Comparison of ENCODE assay signal across 33 cellular contexts in the genomic region with DNA sequence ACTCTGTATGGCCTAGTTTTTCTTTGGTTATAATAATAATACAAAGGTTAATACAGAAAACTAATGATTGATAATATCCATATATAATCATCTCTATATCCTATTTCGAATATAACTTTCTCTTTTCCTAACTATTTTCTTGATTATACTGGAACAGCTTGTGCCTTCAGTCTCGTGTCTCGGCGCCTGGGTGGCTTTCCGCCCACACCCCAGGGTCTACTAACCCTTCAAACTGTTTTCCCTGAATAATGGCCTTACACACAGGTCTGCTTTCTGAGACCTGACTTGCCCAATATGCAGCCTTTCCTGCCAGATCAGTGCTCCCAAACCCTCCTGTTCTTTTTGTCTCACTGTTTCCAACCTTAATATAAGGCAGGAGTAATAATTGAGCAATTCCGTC. TPM values are rescaled to one million over a fixed set of nuclear protein-coding genes. Genes with fewer than 3 reads are reported as not detected.
"Had no signal": no experiment of that assay in that cellular context is flagged by ENCODE, and none has a peak within 500 bp of the region (broad histone marks: within the 10 kb centered on the region; RNA-seq: fewer than 3 reads in every experiment).

No MANE protein-coding gene starts in this region.

- H3K27me3 ChIP-seq: esophagus squamous epithelium, neutrophil, testis, uterus had no signal

- H3K9me3 ChIP-seq: esophagus squamous epithelium, neutrophil, testis, uterus had no signal

- H3K36me3 ChIP-seq: esophagus squamous epithelium, neutrophil, uterus had no signal

- ATAC-seq: sciatic nerve; stimulated activated effector memory CD8-positive, alpha-beta T cell treated with anti-CD3 and anti-CD28 coated beads, Interleukin-12 subunit alpha, Interleukin-12 subunit beta, amount 100 ng/mL, for 72 hours had no signal

- H3K27ac ChIP-seq: epithelial cell of prostate, esophagus squamous epithelium, neutrophil, testis, uterus had no signal

- H3K27me3 Mint-ChIP-seq: central memory CD8-positive, alpha-beta T cell; naive B cell had no signal

- H3K4me3 ChIP-seq: esophagus squamous epithelium, skin epidermis, testis, uterus had no signal

- H3K36me3 Mint-ChIP-seq: activated naive CD8-positive, alpha-beta T cell treated with anti-CD3 and anti-CD28 coated beads for 36 hours; mesothelial cell of epicardium; naive B cell; stimulated activated effector memory CD8-positive, alpha-beta T cell treated with anti-CD3 and anti-CD28 coated beads, Interleukin-12 subunit alpha, Interleukin-12 subunit beta, amount 100 ng/mL, for 72 hours; type B pancreatic cell had no signal

- H3K27ac Mint-ChIP-seq: activated naive CD4-positive, alpha-beta T cell treated with anti-CD3 and anti-CD28 coated beads for 36 hours; activated naive CD8-positive, alpha-beta T cell treated with anti-CD3 and anti-CD28 coated beads for 36 hours; activated T-helper 1 cell treated with anti-CD3 and anti-CD28 coated beads, Interleukin-12 subunit alpha, Interleukin-12 subunit beta, Interleukin-2, Interleukin-4 antibody, amounts not matched to agents 30 ng/mL and 10 ng/mL and 1 ng/mL, durations not matched to agents 14 hours and 24 hours and 36 hours; mesothelial cell of epicardium; nephron progenitor cell; stimulated activated effector memory CD8-positive, alpha-beta T cell treated with anti-CD3 and anti-CD28 coated beads, Interleukin-12 subunit alpha, Interleukin-12 subunit beta, amount 100 ng/mL, for 72 hours; T-helper 1 cell treated with Interleukin-12 subunit alpha and Interleukin-12 subunit beta and Interleukin-4 antibody, amounts not matched to agents 30 μg/mL and 1 μg/mL, for 36 hours had no signal

- H3K4me1 ChIP-seq: uterus had no signal

- H3K9me3 Mint-ChIP-seq: activated naive CD4-positive, alpha-beta T cell treated with anti-CD3 and anti-CD28 coated beads for 36 hours; activated naive CD8-positive, alpha-beta T cell treated with anti-CD3 and anti-CD28 coated beads for 36 hours; activated T-helper 1 cell treated with anti-CD3 and anti-CD28 coated beads, Interleukin-12 subunit alpha, Interleukin-12 subunit beta, Interleukin-2, Interleukin-4 antibody, amounts not matched to agents 30 ng/mL and 10 ng/mL and 1 ng/mL, durations not matched to agents 14 hours and 24 hours and 36 hours; central memory CD8-positive, alpha-beta T cell; mesothelial cell of epicardium; naive B cell; nephron progenitor cell; stimulated activated effector memory CD8-positive, alpha-beta T cell treated with anti-CD3 and anti-CD28 coated beads, Interleukin-12 subunit alpha, Interleukin-12 subunit beta, amount 100 ng/mL, for 72 hours; T-helper 1 cell treated with Interleukin-12 subunit alpha and Interleukin-12 subunit beta and Interleukin-4 antibody, amounts not matched to agents 30 μg/mL and 1 μg/mL, for 36 hours; type B pancreatic cell had no signal

- H3K4me3 Mint-ChIP-seq: activated naive CD4-positive, alpha-beta T cell treated with anti-CD3 and anti-CD28 coated beads for 36 hours; activated naive CD8-positive, alpha-beta T cell treated with anti-CD3 and anti-CD28 coated beads for 36 hours; activated T-helper 1 cell treated with anti-CD3 and anti-CD28 coated beads, Interleukin-12 subunit alpha, Interleukin-12 subunit beta, Interleukin-2, Interleukin-4 antibody, amounts not matched to agents 30 ng/mL and 10 ng/mL and 1 ng/mL, durations not matched to agents 14 hours and 24 hours and 36 hours; central memory CD8-positive, alpha-beta T cell; mesothelial cell of epicardium; naive B cell; nephron progenitor cell; stimulated activated effector memory CD8-positive, alpha-beta T cell treated with anti-CD3 and anti-CD28 coated beads, Interleukin-12 subunit alpha, Interleukin-12 subunit beta, amount 100 ng/mL, for 72 hours; T-helper 1 cell treated with Interleukin-12 subunit alpha and Interleukin-12 subunit beta and Interleukin-4 antibody, amounts not matched to agents 30 μg/mL and 1 μg/mL, for 36 hours; type B pancreatic cell had no signal

- DNase-seq: activated CD4-positive, alpha-beta T cell treated with anti-CD3 and anti-CD28 coated beads for 4 hours; activated CD4-positive, alpha-beta T cell treated with anti-CD3 and anti-CD28 coated beads, Interleukin-2, amount 50 U/mL, for 48 hours; activated CD8-positive, alpha-beta memory T cell treated with anti-CD3 and anti-CD28 coated beads for 24 hours; activated effector memory CD4-positive, alpha-beta T cell treated with anti-CD3 and anti-CD28 coated beads, Interleukin-2, amount 50 U/mL, for 16 hours; activated naive CD4-positive, alpha-beta T cell treated with anti-CD3 and anti-CD28 coated beads for 36 hours; activated naive CD8-positive, alpha-beta T cell treated with anti-CD3 and anti-CD28 coated beads for 36 hours; dermis blood vessel endothelial cell; effector CD8-positive, alpha-beta T cell; esophagus squamous epithelium; foreskin melanocyte; naive B cell; nephron progenitor cell; stimulated activated CD4-positive, alpha-beta T cell treated with anti-CD3 and anti-CD28 coated beads, Interleukin-12 subunit alpha, Interleukin-12 subunit beta, amount 100 ng/mL, for 4 hours; stimulated activated CD4-positive, alpha-beta T cell treated with anti-CD3 and anti-CD28 coated beads, Interleukin-4, amount 100 ng/mL, for 1 hour; SW 1271; T-helper 9 cell; testis; uterus had no signal

RNA-seq across cellular contexts. Expression of a gene that starts 21.6 kb away (rescaled TPM):
- total RNA-seq: activated naive CD4-positive, alpha-beta T cell treated with anti-CD3 and anti-CD28 coated beads for 36 hours; activated naive CD8-positive, alpha-beta T cell treated with anti-CD3 and anti-CD28 coated beads for 36 hours; activated T-helper 1 cell treated with anti-CD3 and anti-CD28 coated beads, Interleukin-12 subunit alpha, Interleukin-12 subunit beta, Interleukin-2, Interleukin-4 antibody, amounts not matched to agents 30 ng/mL and 10 ng/mL and 1 ng/mL, durations not matched to agents 14 hours and 24 hours and 36 hours; dermis blood vessel endothelial cell; esophagus squamous epithelium; lower leg skin; osteocyte; posterior vena cava; renal cortical epithelial cell; sciatic nerve; uterus had no signal
- polyA plus RNA-seq: keratinocyte had no signal

RNA-seq across cellular contexts. Expression of a gene that starts 27.9 kb away (rescaled TPM):
- total RNA-seq: activated naive CD4-positive, alpha-beta T cell treated with anti-CD3 and anti-CD28 coated beads for 36 hours; activated naive CD8-positive, alpha-beta T cell treated with anti-CD3 and anti-CD28 coated beads for 36 hours; activated T-helper 1 cell treated with anti-CD3 and anti-CD28 coated beads, Interleukin-12 subunit alpha, Interleukin-12 subunit beta, Interleukin-2, Interleukin-4 antibody, amounts not matched to agents 30 ng/mL and 10 ng/mL and 1 ng/mL, durations not matched to agents 14 hours and 24 hours and 36 hours; dermis blood vessel endothelial cell; esophagus squamous epithelium; lower leg skin; mesothelial cell of epicardium; osteocyte; posterior vena cava; renal cortical epithelial cell; sciatic nerve; testis had no signal
- polyA plus RNA-seq: keratinocyte had no signal
